In the genomic region with DNA sequence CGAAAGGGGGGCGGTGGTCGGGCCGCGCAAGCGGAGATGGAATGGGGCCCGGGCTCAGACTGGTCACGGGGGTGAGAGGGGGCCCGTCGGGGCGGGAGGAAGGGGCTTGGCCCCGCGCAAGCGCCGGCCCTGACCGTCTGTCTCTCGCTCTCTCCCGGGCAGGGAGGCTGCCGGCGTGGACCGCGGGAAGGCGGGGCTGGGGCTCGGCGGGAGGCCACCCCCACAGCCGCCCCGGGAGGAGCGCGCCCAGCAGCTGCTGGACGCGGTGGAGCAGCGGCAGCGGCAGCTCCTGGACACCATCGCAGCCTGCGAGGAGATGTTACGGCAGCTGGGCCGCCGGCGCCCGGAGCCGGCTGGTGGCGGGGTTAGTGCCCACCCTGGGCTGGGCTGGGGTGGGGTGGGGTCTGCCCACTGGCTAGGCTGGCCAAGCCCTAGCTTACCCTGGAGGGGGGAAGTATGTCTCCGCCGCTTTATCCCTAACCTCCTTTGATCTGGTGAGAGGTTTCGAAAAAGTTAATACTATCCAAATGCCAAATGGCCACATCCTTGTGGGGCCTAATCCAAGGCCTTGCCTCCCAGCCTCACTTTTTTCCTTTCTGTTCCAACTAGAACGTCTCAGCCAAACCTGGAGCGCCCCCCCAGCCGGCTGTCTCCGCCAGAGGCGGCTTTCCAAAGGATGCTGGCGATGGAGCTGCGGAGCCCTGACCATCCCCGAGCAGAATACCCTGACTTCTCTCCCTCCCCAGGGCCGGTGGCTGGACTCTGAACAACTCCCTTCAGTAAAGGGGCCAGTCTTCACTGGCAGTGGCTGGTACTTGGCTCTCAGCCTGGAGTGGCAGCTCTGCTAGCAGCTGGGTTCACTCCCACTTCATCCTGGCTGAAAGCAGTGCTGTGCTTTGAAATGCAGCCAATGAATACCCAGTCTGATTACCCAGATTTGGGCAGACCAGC, we compare ENCODE assay signal across 8 cellular contexts. TPM values are rescaled to one million over a fixed set of nuclear protein-coding genes. Genes with fewer than 3 reads are reported as not detected.
A peak's percentile ranks its signal among the peaks of the same experiment; 100 is the strongest.
DNase-seq lines count a peak whose midpoint lies in the region; ATAC-seq and TF ChIP-seq lines count a peak whose summit lies in the region.

No MANE protein-coding gene starts in this region.

- peak overlapping the region; percentile 91 for H3K27ac ChIP-seq in CD4-positive, CD25-positive, alpha-beta regulatory T cell (ENCODE audit: insufficient read depth, low read length, poor library complexity, severe bottlenecking)
- H3K27ac ChIP-seq in muscle layer of duodenum (ENCODE audit: low read length) (peak overlapping the region; percentile 75), upper lobe of left lung (peak overlapping the region; percentile 92 to 97 (median 94))

- no peaks in the 10 kb centered on the region for H3K9me3 ChIP-seq in CD4-positive, CD25-positive, alpha-beta regulatory T cell (ENCODE audit: control insufficient read depth in 2 of 2, low read length in 2 of 2)
- H3K9me3 ChIP-seq in muscle layer of duodenum (ENCODE audit: control insufficient read depth in 1 of 2, low read length in 2 of 2) (no peaks in the 10 kb centered on the region), upper lobe of left lung (no peaks in the 10 kb centered on the region)

- H3K36me3 Mint-ChIP-seq in CD4-positive, CD25-positive, alpha-beta regulatory T cell: peaks cover 21% of the 10 kb centered on the region
- H3K36me3 Mint-ChIP-seq in activated T-cell treated with anti-CD3 and anti-CD28 coated beads, Interleukin-2, amount 50 U/mL, for 72 hours (ENCODE audit: insufficient read depth in 2 of 2): peaks cover 7 to 14% of the 10 kb centered on the region in 2 donors

- H3K27me3 Mint-ChIP-seq in CD4-positive, CD25-positive, alpha-beta regulatory T cell: no peaks in the 10 kb centered on the region
- no peaks in the 10 kb centered on the region for H3K27me3 Mint-ChIP-seq in activated T-cell treated with anti-CD3 and anti-CD28 coated beads, Interleukin-2, amount 50 U/mL, for 72 hours (ENCODE audit: low read depth)

- peaks cover 33% of the 10 kb centered on the region for H3K36me3 ChIP-seq in CD4-positive, CD25-positive, alpha-beta regulatory T cell (ENCODE audit: control insufficient read depth, insufficient read depth, low read length)
- peaks cover 29 to 30% of the 10 kb centered on the region in 2 donors for H3K36me3 ChIP-seq in muscle layer of duodenum (ENCODE audit: control insufficient read depth in 1 of 2, insufficient read depth in 2 of 2, low read length in 2 of 2)
- peaks cover 23 to 35% (median 31%) of the 10 kb centered on the region in 4 donors for H3K36me3 ChIP-seq in upper lobe of left lung

- H3K4me3 Mint-ChIP-seq in CD4-positive, CD25-positive, alpha-beta regulatory T cell: peak overlapping the region; percentile 92 to 99 (median 95)
- H3K4me3 Mint-ChIP-seq in activated T-cell treated with anti-CD3 and anti-CD28 coated beads, Interleukin-2, amount 50 U/mL, for 72 hours: peak overlapping the region; percentile 84 to 96

- ATAC-seq in CD4-positive, CD25-positive, alpha-beta regulatory T cell (ENCODE audit: low read depth in 2 of 2): peak in 1 of 2 donors; percentile 25
- peak; percentile 31 for ATAC-seq in GM18868 (IDR thresholded peaks at IDR 0.05; ENCODE audit: unreplicated experiment)
- peak; percentile 39 for ATAC-seq in HG03066 (IDR thresholded peaks at IDR 0.05; ENCODE audit: low read depth, unreplicated experiment)
- peak; percentile 69 to 72 for ATAC-seq in activated T-cell treated with anti-CD3 and anti-CD28 coated beads, Interleukin-2, amount 50 U/mL, for 72 hours (replicated peaks in 1 of 2)
- ATAC-seq in upper lobe of left lung (ENCODE audit: low FRiP score in 2 of 2): peak; percentile 80 to 95

- no peak for TF ChIP-seq EP300 in upper lobe of left lung (IDR thresholded peaks at IDR 0.05)

- no peaks in the 10 kb centered on the region for H3K9me3 Mint-ChIP-seq in CD4-positive, CD25-positive, alpha-beta regulatory T cell
- no peaks in the 10 kb centered on the region for H3K9me3 Mint-ChIP-seq in activated T-cell treated with anti-CD3 and anti-CD28 coated beads, Interleukin-2, amount 50 U/mL, for 72 hours

- WGBS in upper lobe of left lung, 2 donors: 2 to 3% methylated on average over 14 to 34 of the region's 54 CpGs

- H3K4me3 ChIP-seq in CD4-positive, CD25-positive, alpha-beta regulatory T cell (ENCODE audit: low read depth, low read length): peak overlapping the region; percentile 51
- H3K4me3 ChIP-seq in fibroblast of mammary gland (ENCODE audit: control insufficient read depth, low read depth, low read length) (peak overlapping the region; percentile 90), muscle layer of duodenum (ENCODE audit: low read depth in 1 of 2, low read length in 2 of 2) (peak overlapping the region; percentile 67 to 95), upper lobe of left lung (peak overlapping the region; percentile 84 to 91 (median 87))

- TF ChIP-seq CTCF in fibroblast of mammary gland (conservative IDR thresholded peaks at IDR 0.05; ENCODE audit: control insufficient read depth, insufficient read depth, low read depth, low read length) (no peak), upper lobe of left lung (IDR thresholded peaks at IDR 0.05) (no peak)

- no peak for DNase-seq in CD4-positive, CD25-positive, alpha-beta regulatory T cell
- peak; percentile 90 for DNase-seq in NCI-H2227 (lab: John Stamatoyannopoulos, UW; ENCODE audit: unreplicated experiment)
- DNase-seq in activated T-cell treated with anti-CD3 and anti-CD28 coated beads, Interleukin-2, amount 50 U/mL, for 72 hours: peak; percentile 68 to 72
- peak; percentile 69 for DNase-seq in fibroblast of mammary gland (ENCODE audit: low read depth)
- peak; percentile 73 to 95 for DNase-seq in upper lobe of left lung

- H3K27me3 ChIP-seq in CD4-positive, CD25-positive, alpha-beta regulatory T cell (ENCODE audit: control insufficient read depth, insufficient read depth, low read length): no peaks in the 10 kb centered on the region
- H3K27me3 ChIP-seq in muscle layer of duodenum (ENCODE audit: low read depth, low read length) (no peaks in the 10 kb centered on the region), upper lobe of left lung (no peaks in the 10 kb centered on the region)

- H3K27ac Mint-ChIP-seq in CD4-positive, CD25-positive, alpha-beta regulatory T cell: peak overlapping the region; percentile 90 to 98 (median 91)
- H3K27ac Mint-ChIP-seq in activated T-cell treated with anti-CD3 and anti-CD28 coated beads, Interleukin-2, amount 50 U/mL, for 72 hours: peak overlapping the region; percentile 89

- peaks cover 34% of the 10 kb centered on the region for H3K4me1 ChIP-seq in CD4-positive, CD25-positive, alpha-beta regulatory T cell (ENCODE audit: control insufficient read depth, insufficient read depth, low read length, poor library complexity, severe bottlenecking)
- H3K4me1 ChIP-seq in muscle layer of duodenum (ENCODE audit: control insufficient read depth in 1 of 2, insufficient read depth in 2 of 2, low read length in 2 of 2) (peaks cover 9 to 35% of the 10 kb centered on the region in 2 donors), upper lobe of left lung (peaks cover 22 to 42% (median 29%) of the 10 kb centered on the region in 4 donors)

- TF ChIP-seq POLR2A in upper lobe of left lung (IDR thresholded peaks at IDR 0.05): peak in 1 of 4 donors; percentile 16

- H3K4me1 Mint-ChIP-seq in CD4-positive, CD25-positive, alpha-beta regulatory T cell: peaks cover 4 to 49% (median 19%) of the 10 kb centered on the region in 4 donors
- peaks cover 42% of the 10 kb centered on the region for H3K4me1 Mint-ChIP-seq in activated T-cell treated with anti-CD3 and anti-CD28 coated beads, Interleukin-2, amount 50 U/mL, for 72 hours (ENCODE audit: low read depth)

RNA-seq across cellular contexts. Expression of a gene that starts 0.6 kb away (rescaled TPM):
- 28.2 TPM for total RNA-seq in CD4-positive, CD25-positive, alpha-beta regulatory T cell
- polyA plus RNA-seq in CD4-positive, CD25-positive, alpha-beta regulatory T cell: 10 to 100 TPM; 17.3 to 26.6 (median 19.8) TPM
- 10 to 100 TPM; 30.0 to 31.3 TPM for total RNA-seq in activated T-cell treated with anti-CD3 and anti-CD28 coated beads, Interleukin-2, amount 50 U/mL, for 72 hours
- total RNA-seq in upper lobe of left lung: 10 to 100 TPM in 4 of 6 donors, 1 to 10 TPM in 2; 4.2 to 22.2 (median 13.3) TPM

RNA-seq across cellular contexts. Expression of a gene that starts 1.1 kb away (rescaled TPM):
- total RNA-seq in CD4-positive, CD25-positive, alpha-beta regulatory T cell: 13.7 TPM
- polyA plus RNA-seq in CD4-positive, CD25-positive, alpha-beta regulatory T cell: 10 to 100 TPM; 22.9 to 31.9 (median 26.6) TPM
- 10 to 100 TPM; 21.1 to 21.8 TPM for total RNA-seq in activated T-cell treated with anti-CD3 and anti-CD28 coated beads, Interleukin-2, amount 50 U/mL, for 72 hours
- total RNA-seq in upper lobe of left lung: 10 to 100 TPM; 30.0 to 90.1 (median 39.9) TPM

RNA-seq across cellular contexts. Expression of a gene that starts 15.0 kb away (rescaled TPM):
- 0.69 TPM for total RNA-seq in CD4-positive, CD25-positive, alpha-beta regulatory T cell
- 1 to 10 TPM in 3 of 4 donors, under 1 TPM in 1; 0.87 to 2.4 (median 1.5) TPM for polyA plus RNA-seq in CD4-positive, CD25-positive, alpha-beta regulatory T cell
- total RNA-seq in activated T-cell treated with anti-CD3 and anti-CD28 coated beads, Interleukin-2, amount 50 U/mL, for 72 hours: 1 to 10 TPM; 1.9 to 2.4 TPM
- total RNA-seq in upper lobe of left lung: 1 to 10 TPM; 2.8 to 8.1 (median 5.2) TPM

RNA-seq across cellular contexts. Expression of a gene that starts 43.7 kb away (rescaled TPM):
- total RNA-seq in CD4-positive, CD25-positive, alpha-beta regulatory T cell: not detected
- polyA plus RNA-seq in CD4-positive, CD25-positive, alpha-beta regulatory T cell: not detected
- under 1 TPM; 0.74 to 1.00 TPM for total RNA-seq in activated T-cell treated with anti-CD3 and anti-CD28 coated beads, Interleukin-2, amount 50 U/mL, for 72 hours
- 1 to 10 TPM in 2 of 6 donors, under 1 TPM in 2, not detected in 2; 0.76 to 1.7 (median 0.92) TPM for total RNA-seq in upper lobe of left lung

RNA-seq across cellular contexts. Expression of a gene that starts 50.7 kb away (rescaled TPM):
- 34.1 TPM for total RNA-seq in CD4-positive, CD25-positive, alpha-beta regulatory T cell
- 10 to 100 TPM; 16.3 to 22.9 (median 18.7) TPM for polyA plus RNA-seq in CD4-positive, CD25-positive, alpha-beta regulatory T cell
- total RNA-seq in activated T-cell treated with anti-CD3 and anti-CD28 coated beads, Interleukin-2, amount 50 U/mL, for 72 hours: 10 to 100 TPM; 26.8 to 28.1 TPM
- 10 to 100 TPM in 3 of 6 donors, 1 to 10 TPM in 3; 5.2 to 27.4 (median 8.7) TPM for total RNA-seq in upper lobe of left lung

Comparison
In these comparisons a context has a peak if more than half of its experiments do, and no peak if none do; other contexts are left out.
1. DNase-seq: peak in NCI-H2227 (single experiment), activated T-cell treated with anti-CD3 and anti-CD28 coated beads, Interleukin-2, amount 50 U/mL, for 72 hours (2 of 2), fibroblast of mammary gland (single experiment) and upper lobe of left lung (2 of 2); none in CD4-positive, CD25-positive, alpha-beta regulatory T cell (0 of 3).
2. Peak in every context shown above with its lines, with median percentiles within 50 percentile points of each other: H3K27ac ChIP-seq and H3K4me3 ChIP-seq.